1 cellular context compared by ENCODE assay signal in the genomic region with DNA sequence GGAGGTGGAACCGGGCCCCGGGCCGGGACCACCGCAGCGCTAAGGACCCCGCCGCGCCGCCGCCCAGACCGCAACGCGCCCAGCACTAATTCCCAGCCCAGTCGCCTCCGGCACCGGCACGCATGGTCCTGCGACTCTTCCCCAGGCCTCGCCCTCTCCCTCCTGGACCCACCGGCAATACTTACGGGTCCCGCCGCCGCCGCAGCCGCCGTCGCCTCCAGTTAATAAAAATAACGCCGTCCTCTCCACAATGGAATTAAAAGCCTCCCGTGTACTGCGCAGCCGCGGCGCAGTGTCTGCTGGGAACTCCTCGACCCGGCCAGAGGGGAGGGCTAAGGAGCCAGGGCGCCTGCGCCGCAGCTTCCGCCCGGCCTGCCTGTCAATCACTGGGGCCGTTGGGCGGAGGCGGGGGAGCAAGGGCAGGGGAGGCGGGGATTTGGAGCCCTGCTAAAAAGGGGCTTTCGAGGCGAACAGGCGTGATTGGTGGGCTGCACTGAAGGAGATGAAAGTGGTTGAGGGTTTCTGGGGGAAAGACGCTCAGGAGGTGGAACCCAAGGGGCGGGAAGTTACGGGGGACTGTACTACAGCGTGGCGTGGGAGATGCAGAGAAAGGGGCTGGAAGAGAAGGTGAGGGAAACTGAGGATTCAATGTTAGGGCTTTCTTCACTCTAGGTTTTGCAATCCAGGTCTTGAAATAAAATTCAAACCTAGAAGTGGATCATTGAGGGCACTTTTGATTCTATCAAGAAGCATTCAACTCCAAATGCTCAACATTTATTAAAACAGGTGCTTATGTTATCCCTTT.
TF ChIP-seq lines count a peak whose summit lies in the region.

A gene with protein sequence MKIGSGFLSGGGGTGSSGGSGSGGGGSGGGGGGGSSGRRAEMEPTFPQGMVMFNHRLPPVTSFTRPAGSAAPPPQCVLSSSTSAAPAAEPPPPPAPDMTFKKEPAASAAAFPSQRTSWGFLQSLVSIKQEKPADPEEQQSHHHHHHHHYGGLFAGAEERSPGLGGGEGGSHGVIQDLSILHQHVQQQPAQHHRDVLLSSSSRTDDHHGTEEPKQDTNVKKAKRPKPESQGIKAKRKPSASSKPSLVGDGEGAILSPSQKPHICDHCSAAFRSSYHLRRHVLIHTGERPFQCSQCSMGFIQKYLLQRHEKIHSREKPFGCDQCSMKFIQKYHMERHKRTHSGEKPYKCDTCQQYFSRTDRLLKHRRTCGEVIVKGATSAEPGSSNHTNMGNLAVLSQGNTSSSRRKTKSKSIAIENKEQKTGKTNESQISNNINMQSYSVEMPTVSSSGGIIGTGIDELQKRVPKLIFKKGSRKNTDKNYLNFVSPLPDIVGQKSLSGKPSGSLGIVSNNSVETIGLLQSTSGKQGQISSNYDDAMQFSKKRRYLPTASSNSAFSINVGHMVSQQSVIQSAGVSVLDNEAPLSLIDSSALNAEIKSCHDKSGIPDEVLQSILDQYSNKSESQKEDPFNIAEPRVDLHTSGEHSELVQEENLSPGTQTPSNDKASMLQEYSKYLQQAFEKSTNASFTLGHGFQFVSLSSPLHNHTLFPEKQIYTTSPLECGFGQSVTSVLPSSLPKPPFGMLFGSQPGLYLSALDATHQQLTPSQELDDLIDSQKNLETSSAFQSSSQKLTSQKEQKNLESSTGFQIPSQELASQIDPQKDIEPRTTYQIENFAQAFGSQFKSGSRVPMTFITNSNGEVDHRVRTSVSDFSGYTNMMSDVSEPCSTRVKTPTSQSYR (minus strand): TSS at position 276 of the 805 bp plus-strand sequence. CDS start 331 bp downstream, outside the sequence.

TF ChIP-seq in HepG2, 621 proteins besides CTCF, POLR2A, EP300 and RAD21 (continued from another document and continues in another):
- TF ChIP-seq ZHX2 (IDR thresholded peaks at IDR 0.05; ENCODE audit: low read depth) (no peak; the same call in 1 of the 2 replicates), ZHX2 (CRISPR knock-in tag; IDR thresholded peaks at IDR 0.05; ENCODE audit: borderline replicate concordance) (no peak), ZNF468 (CRISPR knock-in tag; IDR thresholded peaks at IDR 0.05) (peak; percentile 34; the same call in 1 of the 2 replicates), ASH2L (IDR thresholded peaks at IDR 0.05; ENCODE audit: insufficient read length, low read depth, low read length) (peak; percentile 95), ZNF770 (CRISPR knock-in tag; IDR thresholded peaks at IDR 0.05) (no peak), ZBTB46 (CRISPR knock-in tag; IDR thresholded peaks at IDR 0.05; ENCODE audit: borderline replicate concordance) (peak; percentile 33; the same call in 1 of the 2 replicates), TBX2 (CRISPR knock-in tag; IDR thresholded peaks at IDR 0.05; ENCODE audit: borderline replicate concordance) (peak; percentile 27; the same call in 1 of the 2 replicates), SALL2 (CRISPR knock-in tag; IDR thresholded peaks at IDR 0.05) (no peak), ZBTB43 (CRISPR knock-in tag; conservative IDR thresholded peaks at IDR 0.05) (no peak), CEBPG (CRISPR knock-in tag; IDR thresholded peaks at IDR 0.05) (0 out of 2 replicates have a peak, but pooled peaks have one; percentile 5), ZIK1 (CRISPR knock-in tag; IDR thresholded peaks at IDR 0.05; ENCODE audit: borderline replicate concordance, low read depth) (no peak), ZNF709 (CRISPR knock-in tag; IDR thresholded peaks at IDR 0.05) (0 out of 2 replicates have a peak, but pooled peaks have one; percentile 60), SETDB1 (CRISPR knock-in tag; IDR thresholded peaks at IDR 0.05; ENCODE audit: borderline replicate concordance) (no peak), ZFP90 (CRISPR knock-in tag; IDR thresholded peaks at IDR 0.05; ENCODE audit: borderline replicate concordance) (peak; percentile 79; the same call in 1 of the 2 replicates), GABPA (IDR thresholded peaks at IDR 0.05; ENCODE audit: low read depth, low read length) (no peak), GABPA (CRISPR knock-in tag; IDR thresholded peaks at IDR 0.05; ENCODE audit: low read depth) (peak; percentile 8; the same call in 1 of the 2 replicates), ZNF775 (CRISPR knock-in tag; IDR thresholded peaks at IDR 0.05; ENCODE audit: borderline replicate concordance) (peak; percentile 26; the same call in 1 of the 2 replicates), MTA1 (CRISPR knock-in tag; IDR thresholded peaks at IDR 0.05; ENCODE audit: borderline replicate concordance) (0 out of 2 replicates have a peak, but pooled peaks have one; percentile 24), MAX (IDR thresholded peaks at IDR 0.05) (peak; percentile 62; the same call in 1 of the 2 replicates), KAT8 (CRISPR knock-in tag; IDR thresholded peaks at IDR 0.05) (peak; percentile 78), GFI1 (CRISPR knock-in tag; IDR thresholded peaks at IDR 0.05; ENCODE audit: borderline replicate concordance) (no peak), ERF (CRISPR knock-in tag; IDR thresholded peaks at IDR 0.05) (peak; percentile 47; the same call in 1 of the 2 replicates), GTF3A (CRISPR knock-in tag; conservative IDR thresholded peaks at IDR 0.05) (0 out of 2 replicates have a peak, but pooled peaks have one; percentile 45), DNMT3B (CRISPR knock-in tag; conservative IDR thresholded peaks at IDR 0.05) (no peak), MAZ (IDR thresholded peaks at IDR 0.05; ENCODE audit: borderline replicate concordance, low read depth, low read length) (0 out of 2 replicates have a peak, but pooled peaks have one; percentile 59), MAZ (CRISPR knock-in tag; IDR thresholded peaks at IDR 0.05; ENCODE audit: low read depth) (no peak)
- TF ChIP-seq, protein P1, sequence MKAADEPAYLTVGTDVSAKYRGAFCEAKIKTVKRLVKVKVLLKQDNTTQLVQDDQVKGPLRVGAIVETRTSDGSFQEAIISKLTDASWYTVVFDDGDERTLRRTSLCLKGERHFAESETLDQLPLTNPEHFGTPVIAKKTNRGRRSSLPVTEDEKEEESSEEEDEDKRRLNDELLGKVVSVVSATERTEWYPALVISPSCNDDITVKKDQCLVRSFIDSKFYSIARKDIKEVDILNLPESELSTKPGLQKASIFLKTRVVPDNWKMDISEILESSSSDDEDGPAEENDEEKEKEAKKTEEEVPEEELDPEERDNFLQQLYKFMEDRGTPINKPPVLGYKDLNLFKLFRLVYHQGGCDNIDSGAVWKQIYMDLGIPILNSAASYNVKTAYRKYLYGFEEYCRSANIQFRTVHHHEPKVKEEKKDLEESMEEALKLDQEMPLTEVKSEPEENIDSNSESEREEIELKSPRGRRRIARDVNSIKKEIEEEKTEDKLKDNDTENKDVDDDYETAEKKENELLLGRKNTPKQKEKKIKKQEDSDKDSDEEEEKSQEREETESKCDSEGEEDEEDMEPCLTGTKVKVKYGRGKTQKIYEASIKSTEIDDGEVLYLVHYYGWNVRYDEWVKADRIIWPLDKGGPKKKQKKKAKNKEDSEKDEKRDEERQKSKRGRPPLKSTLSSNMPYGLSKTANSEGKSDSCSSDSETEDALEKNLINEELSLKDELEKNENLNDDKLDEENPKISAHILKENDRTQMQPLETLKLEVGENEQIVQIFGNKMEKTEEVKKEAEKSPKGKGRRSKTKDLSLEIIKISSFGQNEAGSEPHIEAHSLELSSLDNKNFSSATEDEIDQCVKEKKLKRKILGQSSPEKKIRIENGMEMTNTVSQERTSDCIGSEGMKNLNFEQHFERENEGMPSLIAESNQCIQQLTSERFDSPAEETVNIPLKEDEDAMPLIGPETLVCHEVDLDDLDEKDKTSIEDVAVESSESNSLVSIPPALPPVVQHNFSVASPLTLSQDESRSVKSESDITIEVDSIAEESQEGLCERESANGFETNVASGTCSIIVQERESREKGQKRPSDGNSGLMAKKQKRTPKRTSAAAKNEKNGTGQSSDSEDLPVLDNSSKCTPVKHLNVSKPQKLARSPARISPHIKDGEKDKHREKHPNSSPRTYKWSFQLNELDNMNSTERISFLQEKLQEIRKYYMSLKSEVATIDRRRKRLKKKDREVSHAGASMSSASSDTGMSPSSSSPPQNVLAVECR (CRISPR knock-in tag; IDR thresholded peaks at IDR 0.05; ENCODE audit: borderline replicate concordance): peak; percentile 71
- TF ChIP-seq, protein P2, sequence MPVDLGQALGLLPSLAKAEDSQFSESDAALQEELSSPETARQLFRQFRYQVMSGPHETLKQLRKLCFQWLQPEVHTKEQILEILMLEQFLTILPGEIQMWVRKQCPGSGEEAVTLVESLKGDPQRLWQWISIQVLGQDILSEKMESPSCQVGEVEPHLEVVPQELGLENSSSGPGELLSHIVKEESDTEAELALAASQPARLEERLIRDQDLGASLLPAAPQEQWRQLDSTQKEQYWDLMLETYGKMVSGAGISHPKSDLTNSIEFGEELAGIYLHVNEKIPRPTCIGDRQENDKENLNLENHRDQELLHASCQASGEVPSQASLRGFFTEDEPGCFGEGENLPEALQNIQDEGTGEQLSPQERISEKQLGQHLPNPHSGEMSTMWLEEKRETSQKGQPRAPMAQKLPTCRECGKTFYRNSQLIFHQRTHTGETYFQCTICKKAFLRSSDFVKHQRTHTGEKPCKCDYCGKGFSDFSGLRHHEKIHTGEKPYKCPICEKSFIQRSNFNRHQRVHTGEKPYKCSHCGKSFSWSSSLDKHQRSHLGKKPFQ (CRISPR knock-in tag; IDR thresholded peaks at IDR 0.05; ENCODE audit: insufficient replicate concordance): peak; percentile 37
